ENCODE assay signal across 8 cellular contexts in the genomic region with DNA sequence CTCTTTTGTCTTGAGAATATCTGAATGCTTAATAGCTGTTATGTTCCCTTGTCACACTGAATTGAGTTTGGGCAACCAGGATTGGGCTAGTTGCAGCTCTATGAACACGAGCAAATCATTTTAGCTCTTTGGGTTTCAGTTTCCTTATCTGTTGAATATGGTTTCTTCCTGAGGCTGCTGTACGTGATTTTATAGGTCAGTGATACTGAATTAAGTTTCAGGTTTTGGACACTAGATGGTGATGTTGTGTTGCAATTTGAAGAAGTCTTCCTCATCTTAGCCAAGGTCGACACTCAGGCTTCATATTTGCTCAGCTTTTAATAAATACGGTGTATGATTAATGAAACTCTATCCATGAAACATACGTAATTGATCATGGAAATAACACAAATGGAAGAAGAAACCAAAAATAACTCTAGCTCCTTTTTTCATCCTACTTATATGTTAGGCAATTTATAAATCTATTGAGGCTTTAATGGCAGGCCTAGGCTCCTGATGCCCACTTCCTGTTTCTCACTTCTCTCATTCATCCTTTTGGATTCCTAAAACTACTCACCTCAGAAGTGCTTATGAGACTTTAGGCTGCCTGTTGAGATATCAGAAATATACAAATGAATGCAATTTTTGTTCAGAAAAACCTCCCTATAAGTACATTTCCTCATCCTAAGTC.
DNase-seq lines count a peak whose midpoint lies in the region; ATAC-seq lines count a peak whose summit lies in the region.

No MANE protein-coding gene starts in this region.

- CTCF ChIA-PET in activated CD4-positive, alpha-beta T cell treated with anti-CD3 and anti-CD28 coated beads, Interleukin-2, amount 10 ng/mL, durations not matched to agents 7 days and 5 days (lab: Charles Lee), result interaction anchor here (1.1 to 1.8 kb wide), 3 partner anchors 10 to 149 kb away, joined by 3 to 6 read pairs (median 5); no protein-coding TSS in a partner anchor

- ATAC-seq in GM21529 (IDR thresholded peaks at IDR 0.05; ENCODE audit: unreplicated experiment), result peak; percentile 95
- peak; percentile 90 for ATAC-seq in left lobe of liver

- no peak overlapping the region for H3K4me3 Mint-ChIP-seq in activated CD4-positive, alpha-beta T cell treated with anti-CD3 and anti-CD28 coated beads, Interleukin-2, amount 10 ng/mL, durations not matched to agents 7 days and 5 days

- POLR2A ChIA-PET in activated CD4-positive, alpha-beta T cell treated with anti-CD3 and anti-CD28 coated beads, Interleukin-2, amount 10 ng/mL, durations not matched to agents 7 days and 5 days (lab: Charles Lee), result no interaction called here

- H3K36me3 Mint-ChIP-seq in activated CD4-positive, alpha-beta T cell treated with anti-CD3 and anti-CD28 coated beads, Interleukin-2, amount 10 ng/mL, durations not matched to agents 7 days and 5 days (ENCODE audit: low read depth), result no peaks in the 10 kb centered on the region

- H3K27me3 Mint-ChIP-seq in activated CD4-positive, alpha-beta T cell treated with anti-CD3 and anti-CD28 coated beads, Interleukin-2, amount 10 ng/mL, durations not matched to agents 7 days and 5 days, result no peaks in the 10 kb centered on the region

- H3K4me1 Mint-ChIP-seq in activated CD4-positive, alpha-beta T cell treated with anti-CD3 and anti-CD28 coated beads, Interleukin-2, amount 10 ng/mL, durations not matched to agents 7 days and 5 days, result peaks cover 8% of the 10 kb centered on the region

- peak overlapping the region; percentile 43 for H3K27ac Mint-ChIP-seq in activated CD4-positive, alpha-beta T cell treated with anti-CD3 and anti-CD28 coated beads, Interleukin-2, amount 10 ng/mL, durations not matched to agents 7 days and 5 days

- in situ Hi-C loops in T47D (cut with HindIII; ENCODE audit: low pct_unique_long_range_greater_than_20kb, low sequenced_read_pairs), result no loop called here

- DNase-seq in activated CD4-positive, alpha-beta T cell treated with anti-CD3 and anti-CD28 coated beads, Interleukin-2, amount 10 ng/mL, durations not matched to agents 7 days and 5 days, result peak; percentile 31
- no peak for DNase-seq in activated CD4-positive, alpha-beta T cell treated with anti-CD3 and anti-CD28 coated beads, Interleukin-2, amount 50 U/mL, for 4 hours
- DNase-seq in HS-5 (ENCODE audit: low read depth), result peak; percentile 68
- peak; percentile 38 for DNase-seq in NCI-H82 treated with DMSO at 0.1 percent for 48 hours (lab: John Stamatoyannopoulos, UW; ENCODE audit: unreplicated experiment)
- peak; percentile 13 to 74 for DNase-seq in T47D (ENCODE audit: low read depth in 1 of 2, low spot score in 1 of 2)
- no peak for DNase-seq in left lobe of liver (ENCODE audit: low spot score)
- DNase-seq in stimulated activated CD4-positive, alpha-beta T cell treated with anti-CD3 and anti-CD28 coated beads, Interleukin-15, amount 100 ng/mL, for 24 hours, result no peak

- no peaks in the 10 kb centered on the region for H3K9me3 Mint-ChIP-seq in activated CD4-positive, alpha-beta T cell treated with anti-CD3 and anti-CD28 coated beads, Interleukin-2, amount 10 ng/mL, durations not matched to agents 7 days and 5 days

Comparison
In these comparisons a context has a peak if more than half of its experiments do, and no peak if none do; other contexts are left out.
1. DNase-seq: peak in activated CD4-positive, alpha-beta T cell treated with anti-CD3 and anti-CD28 coated beads, Interleukin-2, amount 10 ng/mL, durations not matched to agents 7 days and 5 days (single experiment), HS-5 (single experiment), NCI-H82 treated with DMSO at 0.1 percent for 48 hours (single experiment) and T47D (2 of 2); none in activated CD4-positive, alpha-beta T cell treated with anti-CD3 and anti-CD28 coated beads, Interleukin-2, amount 50 U/mL, for 4 hours (0 of 2), left lobe of liver (single experiment) and stimulated activated CD4-positive, alpha-beta T cell treated with anti-CD3 and anti-CD28 coated beads, Interleukin-15, amount 100 ng/mL, for 24 hours (single experiment).